ENCODE assay signal across 8 cellular contexts in the genomic region with DNA sequence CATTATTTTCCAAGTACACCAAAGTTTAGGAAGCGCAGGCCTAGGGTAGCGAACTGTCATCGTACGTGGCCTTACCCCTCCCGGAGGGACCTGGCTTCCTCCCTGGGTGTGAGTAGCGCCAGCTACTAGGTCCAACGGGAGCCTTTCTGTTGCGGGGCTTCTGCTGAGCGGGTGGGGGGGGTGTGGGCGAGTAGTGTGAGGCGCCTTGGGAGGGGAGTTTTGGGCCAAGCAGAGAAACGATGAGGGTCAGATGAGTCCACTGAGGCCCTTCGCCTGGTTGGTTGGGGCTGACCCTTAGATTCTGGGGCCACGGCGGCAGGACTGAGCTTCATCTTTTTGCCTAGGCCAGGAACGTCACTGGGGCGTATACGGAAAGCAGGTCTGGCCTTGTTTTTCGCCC. TPM values are rescaled to one million over a fixed set of nuclear protein-coding genes. Genes with fewer than 3 reads are reported as not detected.
DNase-seq lines count a peak whose midpoint lies in the region; ATAC-seq and TF ChIP-seq lines count a peak whose summit lies in the region.

No MANE protein-coding gene starts in this region.

- ATAC-seq in naive thymus-derived CD8-positive, alpha-beta T cell: no peak

- H3K36me3 ChIP-seq in BE2C: peaks cover 4% of the 10 kb centered on the region
- no peaks in the 10 kb centered on the region for H3K36me3 ChIP-seq in KOPT-K1 (ENCODE audit: insufficient read depth, low read length)

- H3K4me3 ChIP-seq in BE2C (ENCODE audit: low read depth, low read length) (peak overlapping the region; percentile 77), coronary artery (peak overlapping the region; percentile 78)

- no peak for DNase-seq in BE2C
- DNase-seq in coronary artery (ENCODE audit: low spot score): no peak
- no peak for DNase-seq in naive thymus-derived CD8-positive, alpha-beta T cell
- DNase-seq in putamen (ENCODE audit: low spot score): no peak
- no peak for DNase-seq in KG1 (lab: John Stamatoyannopoulos, UW)
- DNase-seq in stimulated activated CD4-positive, alpha-beta T cell treated with anti-CD3 and anti-CD28 coated beads, Interleukin-4, amount 100 ng/mL, for 1 hour: no peak
- DNase-seq in NCI-H128 (lab: John Stamatoyannopoulos, UW; ENCODE audit: unreplicated experiment): no peak

- H3K4me3 Mint-ChIP-seq in naive thymus-derived CD8-positive, alpha-beta T cell: peak overlapping the region; percentile 87 to 97 (median 92)

- H3K4me1 ChIP-seq in BE2C: peaks cover 17% of the 10 kb centered on the region

- no peaks in the 10 kb centered on the region for H3K27me3 ChIP-seq in BE2C

- no peaks in the 10 kb centered on the region for H3K27me3 Mint-ChIP-seq in naive thymus-derived CD8-positive, alpha-beta T cell

- H3K9me3 ChIP-seq in BE2C: no peaks in the 10 kb centered on the region
- no peaks in the 10 kb centered on the region for H3K9me3 ChIP-seq in KOPT-K1 (ENCODE audit: insufficient read depth, low read length, poor library complexity, severe bottlenecking)

- peak overlapping the region; percentile 48 to 97 (median 92) for H3K27ac Mint-ChIP-seq in naive thymus-derived CD8-positive, alpha-beta T cell

- POLR2A ChIA-PET in naive thymus-derived CD8-positive, alpha-beta T cell (lab: Charles Lee): interaction anchor here (0.5 to 3.9 kb wide), 8 partner anchors 65 to 306 kb away, joined by 3 to 47 read pairs (median 10); a partner anchor contains a TSS

- H3K4me1 Mint-ChIP-seq in naive thymus-derived CD8-positive, alpha-beta T cell: peaks cover 6 to 24% (median 21%) of the 10 kb centered on the region in 4 donors

- H3K9me3 Mint-ChIP-seq in naive thymus-derived CD8-positive, alpha-beta T cell: no peaks in the 10 kb centered on the region

- H3K36me3 Mint-ChIP-seq in naive thymus-derived CD8-positive, alpha-beta T cell: peaks cover 0 to 3% (median 0%) of the 10 kb centered on the region in 3 donors

- TF ChIP-seq CTCF in BE2C (IDR thresholded peaks at IDR 0.05; ENCODE audit: low read depth, low read length) (no peak), coronary artery (IDR thresholded peaks at IDR 0.05) (no peak)

- H3K27ac ChIP-seq in KOPT-K1 (ENCODE audit: low read depth, low read length, poor library complexity, severe bottlenecking) (peak overlapping the region; percentile 66), coronary artery (peak overlapping the region; percentile 94 to 99)

RNA-seq across cellular contexts. Expression of a gene that starts 0.9 kb away (rescaled TPM):
- polyA plus RNA-seq in BE2C (2012; ENCODE audit: insufficient read depth, insufficient read length, low read depth): 3.7 TPM
- total RNA-seq in naive thymus-derived CD8-positive, alpha-beta T cell: 1 to 10 TPM; 5.2 to 5.9 TPM
- polyA plus RNA-seq in naive thymus-derived CD8-positive, alpha-beta T cell: 1 to 10 TPM; 2.0 to 5.7 (median 4.4) TPM
